ENCODE assay signal across 27 cellular contexts in the genomic region with DNA sequence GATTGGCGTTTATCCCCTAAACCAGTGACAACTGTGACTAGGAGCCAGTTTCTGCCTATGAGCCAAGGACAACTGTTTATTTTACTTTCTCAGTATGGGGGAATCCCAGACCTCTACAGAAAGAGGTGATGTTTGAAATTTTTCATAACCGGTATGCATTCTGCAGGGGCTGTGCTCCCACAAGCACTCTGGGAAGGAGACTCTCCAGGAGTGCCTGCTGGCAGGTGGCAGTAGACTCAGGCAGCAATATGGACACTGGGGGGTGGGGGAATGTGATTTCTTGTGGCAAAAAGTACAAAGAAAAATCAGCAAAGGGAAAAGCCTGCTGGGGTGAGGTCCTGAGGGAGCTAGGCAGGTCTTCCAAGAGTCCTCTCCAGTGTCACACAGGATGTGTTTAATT. TPM values are rescaled to one million over a fixed set of nuclear protein-coding genes. Genes with fewer than 3 reads are reported as not detected.
DNase-seq lines count a peak whose midpoint lies in the region; ATAC-seq and TF ChIP-seq lines count a peak whose summit lies in the region.
"Had no signal": no experiment of that assay in that cellular context is flagged by ENCODE, and none has a peak within 500 bp of the region (broad histone marks: within the 10 kb centered on the region; RNA-seq: fewer than 3 reads in every experiment).

No MANE protein-coding gene starts in this region.

- no peak overlapping the region for H4K5ac ChIP-seq in IMR-90 (ENCODE audit: low read depth, low read length)

- H2BK120ac ChIP-seq in IMR-90 (ENCODE audit: low read depth, low read length) (no peak overlapping the region), neuronal stem cell (ENCODE audit: low read depth, low read length) (no peak overlapping the region)

- H3K9me3 ChIP-seq in IMR-90 (ENCODE audit: control insufficient read depth, insufficient read depth, low read length) (peaks cover 3% of the 10 kb centered on the region; the same call in 1 of the 2 replicates), neuronal stem cell (replicated peaks in 1 of 2; ENCODE audit: control insufficient read depth in 2 of 2, insufficient read depth in 1 of 2, low read depth in 1 of 2, low read length in 2 of 2) (no peaks in the 10 kb centered on the region)
- H3K9me3 ChIP-seq: BLaER1 had no signal

- BruUV-seq in Calu3 (replicated peaks; lab: Mats Ljungman, UMichigan) (no TSS peak), IMR-90 (replicated peaks; lab: Mats Ljungman, UMichigan) (no TSS peak)

- H3K23ac ChIP-seq in IMR-90 (ENCODE audit: low read depth, low read length) (no peak overlapping the region), neuronal stem cell (ENCODE audit: low read depth, low read length, poor library complexity) (no peak overlapping the region)

- H3K4me3 Mint-ChIP-seq in Calu3 (ENCODE audit: low read depth, unreplicated experiment), result no peak overlapping the region
- H3K4me3 Mint-ChIP-seq: CD4-positive, CD25-positive, alpha-beta regulatory T cell; IgD-negative memory B cell; T-cell had no signal

- no peak overlapping the region; the same call in 1 of the 2 replicates for H3K4ac ChIP-seq in IMR-90 (ENCODE audit: low read depth, low read length)
- H3K4ac ChIP-seq in neuronal stem cell (ENCODE audit: low read length), result no peak overlapping the region

- H3K79me1 ChIP-seq in IMR-90 (ENCODE audit: low read depth in 1 of 2, low read length in 2 of 2), result peaks cover 0 to 4% of the 10 kb centered on the region in 2 experiments; a peak in 1 of 4 replicates
- no peaks in the 10 kb centered on the region for H3K79me1 ChIP-seq in neuronal stem cell (ENCODE audit: low read depth, low read length)

- H3K4me2 ChIP-seq in IMR-90 (ENCODE audit: low read depth, low read length) (no peak overlapping the region), neuronal stem cell (ENCODE audit: insufficient read depth, low read length, poor library complexity, severe bottlenecking) (no peak overlapping the region)
- H3K4me2 ChIP-seq: BLaER1, PC-9 had no signal

- H2AFZ ChIP-seq in IMR-90 (replicated peaks; ENCODE audit: low read length, poor library complexity), result no peak overlapping the region
- H2AFZ ChIP-seq in neuronal stem cell (ENCODE audit: low read length), result peak overlapping the region; percentile 40
- H2AFZ ChIP-seq: PC-9 had no signal

- peak; percentile 51 for ATAC-seq in IMR-90 (ENCODE audit: low read depth)
- ATAC-seq: T-cell had no signal

- H3K4me1 Mint-ChIP-seq in Calu3 (ENCODE audit: low read depth, unreplicated experiment), result peaks cover 11% of the 10 kb centered on the region
- H3K4me1 Mint-ChIP-seq: CD4-positive, CD25-positive, alpha-beta regulatory T cell; T-cell had no signal

- H4K8ac ChIP-seq in IMR-90 (ENCODE audit: low read depth in 2 of 2, low read length in 2 of 2), result no peak overlapping the region
- H4K8ac ChIP-seq in neuronal stem cell (ENCODE audit: low read depth, low read length), result no peak overlapping the region

- no peaks in the 10 kb centered on the region for H4K20me1 ChIP-seq in IMR-90 (ENCODE audit: insufficient read depth, low read length)
- H4K20me1 ChIP-seq: BLaER1 had no signal

- H3K36me3 ChIP-seq in IMR-90 (ENCODE audit: control insufficient read depth, insufficient read depth, low read length) (no peaks in the 10 kb centered on the region), neuronal stem cell (replicated peaks in 1 of 2; ENCODE audit: control insufficient read depth in 2 of 2, insufficient read depth in 2 of 2, low read length in 2 of 2) (no peaks in the 10 kb centered on the region)
- H3K36me3 ChIP-seq: BLaER1 had no signal

- no peak overlapping the region for H3K56ac ChIP-seq in IMR-90 (ENCODE audit: extremely low read depth, insufficient read depth, low read length)

- H3K4me3 ChIP-seq in IMR-90 (ENCODE audit: insufficient read depth, low read depth, low read length) (no peak overlapping the region), neuronal stem cell (ENCODE audit: low read length in 2 of 2) (no peak overlapping the region)
- H3K4me3 ChIP-seq: BLaER1, PC-9 had no signal

- H3K27me3 ChIP-seq in IMR-90 (ENCODE audit: control insufficient read depth, insufficient read depth, low read length), result no peaks in the 10 kb centered on the region
- no peaks in the 10 kb centered on the region for H3K27me3 ChIP-seq in neuronal stem cell (ENCODE audit: control insufficient read depth in 3 of 3, insufficient read depth in 3 of 3, low read depth in 1 of 3, low read length in 3 of 3)
- H3K27me3 ChIP-seq: BLaER1 had no signal

- H3K36me3 Mint-ChIP-seq in Calu3 (ENCODE audit: insufficient read depth, unreplicated experiment), result peaks cover 15% of the 10 kb centered on the region
- H3K36me3 Mint-ChIP-seq: CD4-positive, CD25-positive, alpha-beta regulatory T cell; IgD-negative memory B cell; T-cell had no signal

- DNase-seq in DMS 273 (lab: John Stamatoyannopoulos, UW; ENCODE audit: unreplicated experiment) (peak; percentile 10), DMS 273 treated with DMSO at 0.1 percent for 48 hours (lab: John Stamatoyannopoulos, UW) (no peak), Calu3 (peak; percentile 8), IMR-90 (peak; percentile 41), neuronal stem cell (ENCODE audit: low spot score) (no peak), NAMALWA (ENCODE audit: low spot score) (no peak), NCI-H2227 treated with DMSO at 0.1 percent for 48 hours (lab: John Stamatoyannopoulos, UW) (no peak)
- no peak for DNase-seq in activated CD4-positive, alpha-beta T cell treated with anti-CD3 and anti-CD28 coated beads, Interleukin-2, amount 50 U/mL, for 1 hour
- DNase-seq: CD4-positive, CD25-positive, alpha-beta regulatory T cell; DMS79 treated with DMSO at 0.1 percent for 48 hours; NCI-H1092 treated with DMSO at 0.1 percent for 48 hours; NCI-H1436; NCI-H187; NCI-H2081 treated with DMSO at 0.1 percent for 48 hours; NCI-H2171; NCI-H446; NCI-H524 treated with DMSO at 0.1 percent for 48 hours; NCI-H82; PC-9; SHP77; T-cell had no signal

- no CpG with 5 or more reads among the region's 2 CpGs for whole genome bisulfite sequencing in IMR-90 (ENCODE audit: extremely low coverage in 2 of 2, insufficient read length in 1 of 2), 2 experiments
- no CpG with 5 or more reads among the region's 2 CpGs for WGBS in neuronal stem cell (ENCODE audit: extremely low coverage in 2 of 2, insufficient read length in 2 of 2, insufficient replicate concordance in 1 of 2), 2 donors

- H2BK15ac ChIP-seq in IMR-90 (ENCODE audit: low read depth, low read length) (no peak overlapping the region), neuronal stem cell (ENCODE audit: low read length) (no peak overlapping the region)

- H2BK12ac ChIP-seq in neuronal stem cell (ENCODE audit: low read length), result no peak overlapping the region

- CTCF ChIA-PET in Calu3 (lab: Charles Lee) (no interaction called here), IMR-90 (lab: Yijun Ruan, JAX) (no interaction called here)

- H2AK9ac ChIP-seq in IMR-90 (replicated peaks; ENCODE audit: low read depth, low read length, poor library complexity), result no peak overlapping the region

- in situ Hi-C loops in IMR-90 (cut with MboI; ENCODE audit: low sequenced_read_pairs), result loop anchor here (25.0 kb wide), 1 partner anchor 543 kb away; the partner anchor contains the start of gene TCAIM

- TF ChIP-seq RAD21 in IMR-90 (IDR thresholded peaks at IDR 0.05; ENCODE audit: low read length), result no peak

- POLR2A ChIA-PET in IMR-90 (lab: Charles Lee; ENCODE audit: unreplicated experiment), result no interaction called here

- dilution Hi-C loops in IMR-90 (cut with HindIII; ENCODE audit: low sequenced_read_pairs, unreplicated experiment), result no loop called here

- H3K4me1 ChIP-seq in IMR-90 (ENCODE audit: control insufficient read depth, insufficient read depth, low read length), result peaks cover 17% of the 10 kb centered on the region
- H3K4me1 ChIP-seq in neuronal stem cell (ENCODE audit: control insufficient read depth in 2 of 2, insufficient read depth in 1 of 2, low read depth in 1 of 2, low read length in 2 of 2), result no peaks in the 10 kb centered on the region
- H3K4me1 ChIP-seq: BLaER1 had no signal

- no peak overlapping the region for H2BK5ac ChIP-seq in IMR-90 (ENCODE audit: low read depth, low read length, poor library complexity, severe bottlenecking)
- no peak overlapping the region for H2BK5ac ChIP-seq in neuronal stem cell (ENCODE audit: low read length)

- H3K14ac ChIP-seq in IMR-90 (replicated peaks; ENCODE audit: low read depth, low read length), result no peak overlapping the region
- H3K14ac ChIP-seq in neuronal stem cell (ENCODE audit: low read length), result no peak overlapping the region

- no peaks in the 10 kb centered on the region for H3K27me3 Mint-ChIP-seq in Calu3 (ENCODE audit: unreplicated experiment)

- no peak overlapping the region for H2BK20ac ChIP-seq in IMR-90 (ENCODE audit: low read depth, low read length)

- H3K27ac Mint-ChIP-seq in Calu3 (ENCODE audit: unreplicated experiment), result no peak overlapping the region
- H3K27ac Mint-ChIP-seq: IgD-negative memory B cell, T-cell had no signal

- no peak overlapping the region for H3K27ac ChIP-seq in IMR-90 (ENCODE audit: insufficient read depth, low read length)
- H3K27ac ChIP-seq in neuronal stem cell (replicated peaks; ENCODE audit: low read length), result no peak overlapping the region
- H3K27ac ChIP-seq: 22Rv1, BLaER1, PC-9, RWPE1 had no signal

- no peak overlapping the region for H2AK5ac ChIP-seq in IMR-90 (ENCODE audit: low read depth, low read length)
- no peak overlapping the region for H2AK5ac ChIP-seq in neuronal stem cell (ENCODE audit: low read depth, low read length)

- H3K9me1 ChIP-seq in IMR-90 (ENCODE audit: insufficient read depth, low read length), result peaks cover 19% of the 10 kb centered on the region

- TF ChIP-seq POLR2A in IMR-90 (IDR thresholded peaks at IDR 0.05; ENCODE audit: low read depth, low read length), result no peak

- H3K18ac ChIP-seq in IMR-90 (ENCODE audit: low read depth, low read length) (no peak overlapping the region), neuronal stem cell (ENCODE audit: low read length) (no peak overlapping the region)

- intact Hi-C loops in Calu3 (cut with micrococcal nuclease; ENCODE audit: unreplicated experiment) (no loop called here), IMR-90 (cut with micrococcal nuclease) (no loop called here)

- H3K9ac ChIP-seq in IMR-90 (ENCODE audit: low read depth, low read length) (no peak overlapping the region), neuronal stem cell (ENCODE audit: low read depth, low read length, poor library complexity) (no peak overlapping the region)
- H3K9ac ChIP-seq: BLaER1 had no signal

- H4K91ac ChIP-seq in IMR-90 (ENCODE audit: insufficient read depth, low read depth, low read length) (no peak overlapping the region), neuronal stem cell (ENCODE audit: low read depth, low read length, poor library complexity) (no peak overlapping the region)

- TF ChIP-seq CTCF in Calu3 (IDR thresholded peaks at IDR 0.05; ENCODE audit: unreplicated experiment) (no peak), IMR-90 (conservative IDR thresholded peaks at IDR 0.05; ENCODE audit: low read depth, low read length) (no peak)

- no peaks in the 10 kb centered on the region for H3K9me3 Mint-ChIP-seq in Calu3 (ENCODE audit: low read depth, unreplicated experiment)
- H3K9me3 Mint-ChIP-seq: CD4-positive, CD25-positive, alpha-beta regulatory T cell; IgD-negative memory B cell; T-cell had no signal

RNA-seq across cellular contexts. Expression of gene TGM4, which starts 5.9 kb away (rescaled TPM):
- total RNA-seq in Calu3 (2022) (0.14 and 0.39 TPM in 2 replicates), IMR-90 (2012; rRNA removed) (under 0.01 TPM in 1 of 2 replicates, not detected in the other)
- polyA plus RNA-seq in IMR-90 (2012; rRNA removed), result 0.03 and 0.10 TPM in 2 replicates
- 0.01 TPM in 1 of 2 replicates, not detected in the other for polyA plus RNA-seq in IMR-90 (2012; cell fraction: cytosol; rRNA removed)
- 0.07 and 0.09 TPM in 2 replicates for polyA plus RNA-seq in IMR-90 (2012; cell fraction: nucleus; rRNA removed; ENCODE audit: low replicate concordance)
- 0.07 TPM for polyA plus RNA-seq in neuronal stem cell (2013, experiment 1 of 2)
- polyA plus RNA-seq in neuronal stem cell (2013, experiment 2 of 2), result 0.08 TPM
- total RNA-seq: CD4-positive, CD25-positive, alpha-beta regulatory T cell; H1; SK-MEL-5; T-cell had no signal

RNA-seq across cellular contexts. Expression of gene TMEM42, which starts 18.6 kb away (rescaled TPM):
- total RNA-seq in Calu3 (2022), result 12.3 TPM in 2 replicates
- total RNA-seq in IMR-90 (2012; rRNA removed), result 10.3 and 13.1 TPM in 2 replicates
- 23.7 and 24.7 TPM in 2 replicates for polyA plus RNA-seq in IMR-90 (2012; rRNA removed)
- polyA plus RNA-seq in IMR-90 (2012; cell fraction: cytosol; rRNA removed), result 25.2 and 26.0 TPM in 2 replicates
- 23.8 and 28.1 TPM in 2 replicates for polyA plus RNA-seq in IMR-90 (2012; cell fraction: nucleus; rRNA removed; ENCODE audit: low replicate concordance)
- polyA plus RNA-seq in neuronal stem cell (2013, experiment 1 of 2), result 24.1 TPM
- polyA plus RNA-seq in neuronal stem cell (2013, experiment 2 of 2), result 24.5 TPM

Comparison
In these comparisons a context has a peak if more than half of its experiments do, and no peak if none do; other contexts are left out.
1. DNase-seq: peak in DMS 273 (single experiment), Calu3 (single experiment) and IMR-90 (single experiment); none in DMS 273 treated with DMSO at 0.1 percent for 48 hours (single experiment), neuronal stem cell (single experiment), activated CD4-positive, alpha-beta T cell treated with anti-CD3 and anti-CD28 coated beads, Interleukin-2, amount 50 U/mL, for 1 hour (single experiment), NAMALWA (single experiment) and NCI-H2227 treated with DMSO at 0.1 percent for 48 hours (single experiment).